ENCODE assay signal across 1 cellular context in genomic region chr5:142296914-142297417, GRCh38.
TF ChIP-seq lines count a peak whose summit lies in the region.

No MANE protein-coding gene starts in this region.

TF ChIP-seq in SK-N-SH, 30 proteins besides CTCF, POLR2A, EP300 and RAD21 (continued from another document):
- TF ChIP-seq USF2 (IDR thresholded peaks at IDR 0.05; ENCODE audit: borderline replicate concordance, low read depth, low read length): no peak
- no peak for TF ChIP-seq IRF3 (IDR thresholded peaks at IDR 0.05; ENCODE audit: low read depth, low read length)
- no peak for TF ChIP-seq NRF1 (IDR thresholded peaks at IDR 0.05; ENCODE audit: low read depth, low read length)
- TF ChIP-seq GABPA (IDR thresholded peaks at IDR 0.05; ENCODE audit: low read depth): peak; percentile 55; the same call in 1 of the 2 replicates
- TF ChIP-seq RFX5 (IDR thresholded peaks at IDR 0.05; ENCODE audit: low read length): no peak
- no peak for TF ChIP-seq RCOR1 (IDR thresholded peaks at IDR 0.05; ENCODE audit: low read length)
- no peak for TF ChIP-seq REST (IDR thresholded peaks at IDR 0.05; ENCODE audit: low read depth, low read length)
- peak; percentile 4; the same call in 1 of the 2 replicates for TF ChIP-seq MAX (IDR thresholded peaks at IDR 0.05; ENCODE audit: low read depth)
- TF ChIP-seq RXRA (IDR thresholded peaks at IDR 0.05; ENCODE audit: borderline replicate concordance, low read depth): peak; percentile 69; the same call in 1 of the 2 replicates
- TF ChIP-seq CHD2 (IDR thresholded peaks at IDR 0.05; ENCODE audit: low read length, partially characterized antibody): no peak
- no peak for TF ChIP-seq EZH2phosphoT487 (IDR thresholded peaks at IDR 0.05; ENCODE audit: borderline replicate concordance, low read depth)
- TF ChIP-seq POLR2AphosphoS5 (IDR thresholded peaks at IDR 0.05; ENCODE audit: low read depth, low read length): no peak
- TF ChIP-seq FOXJ3 (CRISPR knock-in tag; IDR thresholded peaks at IDR 0.05): no peak
- TF ChIP-seq ELF1 (IDR thresholded peaks at IDR 0.05): no peak; the same call in 1 of the 2 replicates
- no peak for TF ChIP-seq TAF1 (IDR thresholded peaks at IDR 0.05; ENCODE audit: borderline replicate concordance, low read depth, low read length)
- TF ChIP-seq SIN3A (IDR thresholded peaks at IDR 0.05; ENCODE audit: borderline replicate concordance, low read depth, low read length): no peak
- no peak for TF ChIP-seq SMC3 (IDR thresholded peaks at IDR 0.05; ENCODE audit: low read depth, low read length)
- TF ChIP-seq TEAD4 (IDR thresholded peaks at IDR 0.05; ENCODE audit: borderline replicate concordance, insufficient read depth): peak; percentile 57; the same call in 1 of the 2 replicates
- TF ChIP-seq MEF2A (IDR thresholded peaks at IDR 0.05; ENCODE audit: borderline replicate concordance, low read depth): peak; percentile 93
- peak; percentile 70 for TF ChIP-seq TCF12 (IDR thresholded peaks at IDR 0.05)
- TF ChIP-seq MXI1 (IDR thresholded peaks at IDR 0.05; ENCODE audit: low read depth, low read length): no peak
- no peak for TF ChIP-seq ZBTB33 (IDR thresholded peaks at IDR 0.05; ENCODE audit: borderline replicate concordance, low read depth)
- TF ChIP-seq JUND (IDR thresholded peaks at IDR 0.05): no peak; the same call in 1 of the 2 replicates
